23 cellular contexts compared by ENCODE assay signal in the genomic region with DNA sequence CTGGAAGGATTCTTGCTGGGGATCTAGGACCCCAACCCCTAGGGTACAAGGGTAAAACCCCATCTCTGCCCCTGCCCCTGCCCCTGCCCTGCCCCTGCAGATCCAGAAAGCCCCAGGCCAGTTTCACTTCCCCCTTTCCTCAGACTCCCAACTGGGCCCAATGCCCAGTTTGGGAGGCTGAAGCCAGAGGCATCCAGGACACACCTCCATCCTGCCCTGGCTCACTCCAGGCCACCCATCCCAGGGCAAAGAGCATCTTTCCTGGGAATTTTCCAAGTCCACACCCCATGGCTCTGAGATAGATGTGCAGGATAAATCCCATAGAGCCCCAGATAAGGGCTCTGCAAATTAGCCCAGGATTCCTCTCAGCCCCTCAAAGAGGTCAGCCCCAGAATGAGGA. TPM values are rescaled to one million over a fixed set of nuclear protein-coding genes. Genes with fewer than 3 reads are reported as not detected.
DNase-seq lines count a peak whose midpoint lies in the region; ATAC-seq, FAIRE-seq and TF ChIP-seq lines count a peak whose summit lies in the region.
"Had no signal": no experiment of that assay in that cellular context is flagged by ENCODE, and none has a peak within 500 bp of the region (broad histone marks: within the 10 kb centered on the region; RNA-seq: fewer than 3 reads in every experiment).

No MANE protein-coding gene starts in this region.

- H3K36me3 ChIP-seq in GM12878 (ENCODE audit: control insufficient read depth in 2 of 2, insufficient read depth in 2 of 2, low read length in 1 of 2) (no peaks in the 10 kb centered on the region), mucosa of rectum (ENCODE audit: control insufficient read depth in 2 of 2, insufficient read depth in 2 of 2, low read length in 2 of 2) (no peaks in the 10 kb centered on the region), tibial artery (no peaks in the 10 kb centered on the region)
- H3K36me3 ChIP-seq: SJSA1 had no signal

- H3K9ac ChIP-seq in GM12878 (ENCODE audit: control insufficient read depth, insufficient read depth, low read length): no peak overlapping the region
- no peak overlapping the region for H3K9ac ChIP-seq in mucosa of rectum (ENCODE audit: low read depth in 1 of 2, low read length in 2 of 2)

- H3K4me1 ChIP-seq in A549: peaks cover 20% of the 10 kb centered on the region
- no peaks in the 10 kb centered on the region for H3K4me1 ChIP-seq in GM12878 (ENCODE audit: control insufficient read depth, insufficient read depth, low read length)
- peaks cover 27 to 40% of the 10 kb centered on the region in 2 donors for H3K4me1 ChIP-seq in mucosa of rectum (ENCODE audit: control insufficient read depth in 2 of 2, insufficient read depth in 2 of 2, low read length in 2 of 2)
- no peaks in the 10 kb centered on the region for H3K4me1 ChIP-seq in tibial artery
- H3K4me1 ChIP-seq: SJSA1 had no signal

- peak overlapping the region; percentile 64 for H3K4me2 ChIP-seq in A549
- H3K4me2 ChIP-seq in GM12878 (ENCODE audit: control insufficient read depth, insufficient read depth): no peak overlapping the region

- no peak for TF ChIP-seq EP300 in A549 (IDR thresholded peaks at IDR 0.05)
- no peak for TF ChIP-seq EP300 in GM12878 (IDR thresholded peaks at IDR 0.05; ENCODE audit: borderline replicate concordance in 1 of 2, control insufficient read depth in 1 of 2, low read depth in 2 of 2, low read length in 2 of 2)

- H3K27ac ChIP-seq in A549 (peak overlapping the region in 1 of 2 experiments; percentile 63; a peak in 2 of 6 replicates), GM12878 (ENCODE audit: control insufficient read depth, insufficient read depth) (no peak overlapping the region), mucosa of rectum (ENCODE audit: low read depth in 2 of 2, low read length in 2 of 2) (peak overlapping the region; percentile 27 to 43), tibial artery (no peak overlapping the region)
- H3K27ac ChIP-seq: C4-2B, SJSA1 had no signal

- no peak overlapping the region for H3K4me3 ChIP-seq in A549
- H3K4me3 ChIP-seq in GM12878: no peak overlapping the region
- H3K4me3 ChIP-seq in mucosa of rectum (ENCODE audit: low read length in 2 of 2): no peak overlapping the region
- no peak overlapping the region for H3K4me3 ChIP-seq in tibial artery
- H3K4me3 ChIP-seq: SJSA1 had no signal

- ATAC-seq in A549 (peak in 1 of 2 experiments; percentile 74; a peak in 3 of 6 replicates), GM12878 (no peak), GM19023 (IDR thresholded peaks at IDR 0.05; ENCODE audit: unreplicated experiment) (no peak)
- ATAC-seq: PC-3 had no signal

- DNase-seq in A549 (ENCODE audit: low read depth in 1 of 2, low spot score in 1 of 2) (peak in 1 of 2 experiments; percentile 47), M059J (ENCODE audit: low read depth) (peak; percentile 27), GM12878 (ENCODE audit: low read depth, low spot score) (no peak), tibial artery (no peak), G401 (ENCODE audit: low spot score) (no peak), NCI-H345 (lab: John Stamatoyannopoulos, UW) (no peak)
- DNase-seq: DND-41, GDM1, HFFc6, NCI-H1417 treated with DMSO at 0.1 percent for 48 hours, NCI-H1930, NCI-H2171, NCI-H510A, NCI-H774, PC-3 had no signal

- intact Hi-C loops in GM12878 (cut with micrococcal nuclease; ENCODE audit: unreplicated experiment) (no loop called here), tibial artery (cut with DNase I; ENCODE audit: low total_unique reads) (no loop called here)

- in situ Hi-C loops in GM12878 (cut with MboI): no loop called here
- in situ Hi-C loops in G401 (cut with HindIII; ENCODE audit: low sequenced_read_pairs): loop anchor here (10.0 kb wide), 1 partner anchor 57 kb away; no protein-coding TSS in a partner anchor

- BruUV-seq in GM12878 (replicated peaks; lab: Mats Ljungman, UMichigan): no TSS peak

- peaks cover 4 to 7% of the 10 kb centered on the region in 2 experiments; a peak in 3 of 4 replicates for H3K27me3 ChIP-seq in GM12878 (replicated peaks in 1 of 2; ENCODE audit: control insufficient read depth in 2 of 2, insufficient read depth in 2 of 2, low read length in 1 of 2)
- peaks cover 2 to 9% of the 10 kb centered on the region in 2 donors for H3K27me3 ChIP-seq in mucosa of rectum (ENCODE audit: control insufficient read depth in 2 of 2, insufficient read depth in 2 of 2, low read length in 2 of 2)
- peaks cover 0 to 59% of the 10 kb centered on the region in 2 donors for H3K27me3 ChIP-seq in tibial artery
- H3K27me3 ChIP-seq: SJSA1 had no signal

- H3K9me3 ChIP-seq in A549 (no peaks in the 10 kb centered on the region), GM12878 (replicated peaks; ENCODE audit: control insufficient read depth, insufficient read depth, low read length) (no peaks in the 10 kb centered on the region), mucosa of rectum (ENCODE audit: control insufficient read depth in 2 of 2, low read length in 2 of 2) (no peaks in the 10 kb centered on the region), tibial artery (no peaks in the 10 kb centered on the region)
- H3K9me3 ChIP-seq: SJSA1 had no signal

- RAD21 ChIA-PET in GM12878 (lab: Charles Lee; ENCODE audit: unreplicated experiment): no interaction called here

- SMC1A ChIA-PET in GM12878 (lab: Charles Lee; ENCODE audit: uncharacterized antibody, unreplicated experiment): no interaction called here

- POLR2A ChIA-PET in A549 (lab: Yijun Ruan, JAX) (no interaction called here), GM12878 (lab: Charles Lee) (no interaction called here)

- H2AFZ ChIP-seq in GM12878 (ENCODE audit: control insufficient read depth, low read depth, low read length): no peak overlapping the region

- FAIRE-seq in A549 (lab: Jason Lieb, UNC) (no peak), GM12878 (lab: Jason Lieb, UNC) (no peak)
- FAIRE-seq: A204.1, H54 had no signal

- TF ChIP-seq POLR2A in A549 (IDR thresholded peaks at IDR 0.05; ENCODE audit: low read length) (no peak), GM12878 (IDR thresholded peaks at IDR 0.05; ENCODE audit: low read depth, low read length) (no peak)

- no peak for TF ChIP-seq RAD21 in A549 (conservative IDR thresholded peaks at IDR 0.05 in 1 of 2, IDR thresholded peaks at IDR 0.05 in 1 of 2)
- TF ChIP-seq RAD21 in GM12878 (IDR thresholded peaks at IDR 0.05; ENCODE audit: insufficient read depth, low read depth, low read length): no peak

- no peak for TF ChIP-seq CTCF in A549 (IDR thresholded peaks at IDR 0.05)
- TF ChIP-seq CTCF in GM12878 (IDR thresholded peaks at IDR 0.05 in 2 of 3, conservative IDR thresholded peaks at IDR 0.05 in 1 of 3; ENCODE audit: control insufficient read depth in 2 of 3, extremely low read depth in 1 of 3, insufficient read depth in 1 of 3, low read depth in 3 of 3, low read length in 3 of 3): no peak
- TF ChIP-seq CTCF in tibial artery (IDR thresholded peaks at IDR 0.05): no peak

- peaks cover 3% of the 10 kb centered on the region; the same call in 1 of the 2 replicates for H4K20me1 ChIP-seq in GM12878 (ENCODE audit: control insufficient read depth, insufficient read depth)

- CTCF ChIA-PET in A549 (lab: Yijun Ruan, JAX): interaction anchor here (1.2 to 6.6 kb wide), 4 partner anchors 10 to 240 kb away, joined by 3 to 59 read pairs (median 6); no protein-coding TSS in a partner anchor
- CTCF ChIA-PET in GM12878 (lab: Yijun Ruan, JAX): no interaction called here

- H3K79me2 ChIP-seq in GM12878 (ENCODE audit: control insufficient read depth, insufficient read depth, low read length): no peaks in the 10 kb centered on the region

RNA-seq across cellular contexts. Expression of a gene that starts 17.4 kb away (rescaled TPM):
- polyA plus RNA-seq in A549 (2011; rRNA removed) (not detected in 2 replicates), A549 (2017; fragmentation: RNase III; extraction: RNeasy Plus Mini Kit Qiagen cat#74134 plus additional on column Dnase treatment) (0.04 to 0.09 TPM in 2 of 3 replicates, not detected in the other), GM12878 (2011; rRNA removed) (not detected in 2 replicates), GM12878 (2014; fragmentation: Illumina TruSeq; extraction: Trizol) (not detected in 2 replicates), GM12878 (2014; fragmentation: Nextera tagmentation; extraction: Ambion mirVana) (not detected), GM12878 (2014; rRNA removed) (not detected in 2 replicates), GM12878 (2016; fragmentation: Nextera tagmentation; extraction: Ambion mirVana) (not detected)
- polyA plus RNA-seq in A549 (2012; cell fraction: cytosol; rRNA removed): 0.04 and 0.11 TPM in 2 replicates
- 0.06 and 0.11 TPM in 2 replicates for polyA plus RNA-seq in A549 (2012; cell fraction: nucleus; rRNA removed)
- polyA minus RNA-seq in A549 (2011; rRNA and poly(A)+ RNA removed): not detected in 2 replicates
- total RNA-seq in M059J (2014; rRNA removed; shearing (Covaris generic)): 0.05 and 0.07 TPM in 2 replicates
- total RNA-seq in GM12878 (2013; cell fraction: nucleolus; rRNA removed): not detected in 2 replicates
- total RNA-seq in GM12878 (2014; rRNA removed) (not detected in 2 replicates), GM12878 (2014; rRNA removed; fragmentation: Illumina TruSeq; extraction: Trizol) (not detected in 2 replicates), GM12878 (2021) (not detected in 2 replicates)
- polyA plus RNA-seq in GM12878 (2011; ENCODE audit: low read depth): not detected
- not detected in 2 replicates for polyA plus RNA-seq in GM12878 (2011; cell fraction: cytosol; rRNA removed)
- 0.10 TPM in 1 of 2 replicates, not detected in the other for polyA plus RNA-seq in GM12878 (2011; cell fraction: nucleus; rRNA removed)
- polyA plus RNA-seq in GM12878 (2012): not detected in 2 replicates
- polyA minus RNA-seq in GM12878 (2011; rRNA and poly(A)+ RNA removed): not detected in 2 replicates
- polyA minus RNA-seq in GM12878 (2011; cell fraction: cytosol; rRNA and poly(A)+ RNA removed): not detected in 2 replicates
- not detected in 2 replicates for polyA minus RNA-seq in GM12878 (2011; cell fraction: nucleus; rRNA and poly(A)+ RNA removed)
- 0.78 and 1.0 TPM in 2 replicates for total RNA-seq in G401 (2014; rRNA removed; shearing (Covaris generic))
- total RNA-seq: HFFc6, HT-29, LHCN-M2, PC-3, SJSA1 had no signal

RNA-seq across cellular contexts. Expression of a gene that starts 39.8 kb away (rescaled TPM):
- polyA plus RNA-seq in A549 (2011; rRNA removed) (40.8 and 46.5 TPM in 2 replicates), A549 (2017; fragmentation: RNase III; extraction: RNeasy Plus Mini Kit Qiagen cat#74134 plus additional on column Dnase treatment) (36.7 to 41.7 TPM (median 39.8 TPM) in 3 replicates), GM12878 (2011; rRNA removed) (7.8 and 12.9 TPM in 2 replicates), GM12878 (2014; fragmentation: Illumina TruSeq; extraction: Trizol) (2.9 and 8.5 TPM in 2 replicates), GM12878 (2014; fragmentation: Nextera tagmentation; extraction: Ambion mirVana) (10 to 100 TPM in 1 of 2 experiments, 1 to 10 TPM in 1; 7.7 to 14.7 TPM), GM12878 (2014; rRNA removed) (26.6 and 36.3 TPM in 2 replicates), GM12878 (2016; fragmentation: Nextera tagmentation; extraction: Ambion mirVana) (10 to 100 TPM; 26.1 to 26.2 TPM)
- polyA plus RNA-seq in A549 (2012; cell fraction: cytosol; rRNA removed): 70.5 and 84.6 TPM in 2 replicates
- polyA plus RNA-seq in A549 (2012; cell fraction: nucleus; rRNA removed): 66.5 and 75.1 TPM in 2 replicates
- polyA minus RNA-seq in A549 (2011; rRNA and poly(A)+ RNA removed): 21.7 and 30.8 TPM in 2 replicates
- total RNA-seq in M059J (2014; rRNA removed; shearing (Covaris generic)): 16.7 and 23.3 TPM in 2 replicates
- 4.4 and 4.6 TPM in 2 replicates for total RNA-seq in GM12878 (2013; cell fraction: nucleolus; rRNA removed)
- total RNA-seq in GM12878 (2014; rRNA removed) (28.0 and 30.2 TPM in 2 replicates), GM12878 (2014; rRNA removed; fragmentation: Illumina TruSeq; extraction: Trizol) (14.0 and 14.3 TPM in 2 replicates), GM12878 (2021) (18.4 and 19.0 TPM in 2 replicates)
- polyA plus RNA-seq in GM12878 (2011; ENCODE audit: low read depth): 13.4 TPM
- 21.4 and 28.8 TPM in 2 replicates for polyA plus RNA-seq in GM12878 (2011; cell fraction: cytosol; rRNA removed)
- 14.0 and 15.5 TPM in 2 replicates for polyA plus RNA-seq in GM12878 (2011; cell fraction: nucleus; rRNA removed)
- 19.2 and 20.0 TPM in 2 replicates for polyA plus RNA-seq in GM12878 (2012)
- polyA minus RNA-seq in GM12878 (2011; rRNA and poly(A)+ RNA removed): 4.2 and 11.9 TPM in 2 replicates
- polyA minus RNA-seq in GM12878 (2011; cell fraction: cytosol; rRNA and poly(A)+ RNA removed): 2.8 and 3.3 TPM in 2 replicates
- 6.5 and 9.3 TPM in 2 replicates for polyA minus RNA-seq in GM12878 (2011; cell fraction: nucleus; rRNA and poly(A)+ RNA removed)
- total RNA-seq in G401 (2014; rRNA removed; shearing (Covaris generic)): 57.9 and 59.4 TPM in 2 replicates

RNA-seq across cellular contexts. Expression of a gene that starts 48.2 kb away (rescaled TPM):
- 64.8 and 74.3 TPM in 2 replicates for polyA plus RNA-seq in A549 (2011; rRNA removed)
- polyA plus RNA-seq in A549 (2012; cell fraction: cytosol; rRNA removed): 156 and 165 TPM in 2 replicates
- 97.1 and 103 TPM in 2 replicates for polyA plus RNA-seq in A549 (2012; cell fraction: nucleus; rRNA removed)
- 92.9 to 97.4 TPM (median 96.3 TPM) in 3 replicates for polyA plus RNA-seq in A549 (2017; fragmentation: RNase III; extraction: RNeasy Plus Mini Kit Qiagen cat#74134 plus additional on column Dnase treatment)
- polyA minus RNA-seq in A549 (2011; rRNA and poly(A)+ RNA removed): 50.5 and 54.1 TPM in 2 replicates
- total RNA-seq in M059J (2014; rRNA removed; shearing (Covaris generic)): 159 and 180 TPM in 2 replicates
- 18.1 and 20.7 TPM in 2 replicates for total RNA-seq in GM12878 (2013; cell fraction: nucleolus; rRNA removed)
- total RNA-seq in GM12878 (2014; rRNA removed): 87.3 and 103 TPM in 2 replicates
- total RNA-seq in GM12878 (2014; rRNA removed; fragmentation: Illumina TruSeq; extraction: Trizol): 43.2 and 45.6 TPM in 2 replicates
- 74.6 and 79.1 TPM in 2 replicates for total RNA-seq in GM12878 (2021)
- polyA plus RNA-seq in GM12878 (2011; ENCODE audit: low read depth): 115 TPM
- 56.5 and 75.6 TPM in 2 replicates for polyA plus RNA-seq in GM12878 (2011; rRNA removed)
- 102 TPM in 2 replicates for polyA plus RNA-seq in GM12878 (2011; cell fraction: cytosol; rRNA removed)
- 94.9 and 105 TPM in 2 replicates for polyA plus RNA-seq in GM12878 (2011; cell fraction: nucleus; rRNA removed)
- polyA plus RNA-seq in GM12878 (2012): 101 and 126 TPM in 2 replicates
- polyA plus RNA-seq in GM12878 (2014; fragmentation: Illumina TruSeq; extraction: Trizol): 26.9 and 57.8 TPM in 2 replicates
- 10 to 100 TPM; 19.0 to 52.0 TPM for polyA plus RNA-seq in GM12878 (2014; fragmentation: Nextera tagmentation; extraction: Ambion mirVana)
- polyA plus RNA-seq in GM12878 (2014; rRNA removed): 66.7 and 68.0 TPM in 2 replicates
- 100 to 1,000 TPM; 101 to 120 TPM for polyA plus RNA-seq in GM12878 (2016; fragmentation: Nextera tagmentation; extraction: Ambion mirVana)
- polyA minus RNA-seq in GM12878 (2011; rRNA and poly(A)+ RNA removed): 45.4 and 61.2 TPM in 2 replicates
- polyA minus RNA-seq in GM12878 (2011; cell fraction: cytosol; rRNA and poly(A)+ RNA removed): 12.0 and 16.7 TPM in 2 replicates
- polyA minus RNA-seq in GM12878 (2011; cell fraction: nucleus; rRNA and poly(A)+ RNA removed): 24.7 and 43.0 TPM in 2 replicates
- 105 and 160 TPM in 2 replicates for total RNA-seq in G401 (2014; rRNA removed; shearing (Covaris generic))

RNA-seq across cellular contexts. Expression of a gene that starts 49.3 kb away (rescaled TPM):
- polyA plus RNA-seq in A549 (2011; rRNA removed): 0.28 and 0.32 TPM in 2 replicates
- polyA plus RNA-seq in A549 (2012; cell fraction: cytosol; rRNA removed): 1.4 TPM in 2 replicates
- polyA plus RNA-seq in A549 (2012; cell fraction: nucleus; rRNA removed): 1.3 and 1.4 TPM in 2 replicates
- 1.3 to 1.9 TPM (median 1.7 TPM) in 3 replicates for polyA plus RNA-seq in A549 (2017; fragmentation: RNase III; extraction: RNeasy Plus Mini Kit Qiagen cat#74134 plus additional on column Dnase treatment)
- polyA minus RNA-seq in A549 (2011; rRNA and poly(A)+ RNA removed): 0.39 TPM in 1 of 2 replicates, not detected in the other
- 0.71 and 2.0 TPM in 2 replicates for total RNA-seq in M059J (2014; rRNA removed; shearing (Covaris generic))
- total RNA-seq in GM12878 (2013; cell fraction: nucleolus; rRNA removed): not detected in 2 replicates
- not detected in 2 replicates for total RNA-seq in GM12878 (2014; rRNA removed)
- not detected in 2 replicates for total RNA-seq in GM12878 (2014; rRNA removed; fragmentation: Illumina TruSeq; extraction: Trizol)
- not detected in 2 replicates for total RNA-seq in GM12878 (2021)
- polyA plus RNA-seq in GM12878 (2011; ENCODE audit: low read depth): not detected
- polyA plus RNA-seq in GM12878 (2011; rRNA removed): not detected in 2 replicates
- not detected in 2 replicates for polyA plus RNA-seq in GM12878 (2011; cell fraction: cytosol; rRNA removed)
- polyA plus RNA-seq in GM12878 (2011; cell fraction: nucleus; rRNA removed): not detected in 2 replicates
- polyA plus RNA-seq in GM12878 (2012): not detected in 2 replicates
- not detected in 2 replicates for polyA plus RNA-seq in GM12878 (2014; fragmentation: Illumina TruSeq; extraction: Trizol)
- polyA plus RNA-seq in GM12878 (2014; fragmentation: Nextera tagmentation; extraction: Ambion mirVana): not detected
- not detected in 2 replicates for polyA plus RNA-seq in GM12878 (2014; rRNA removed)
- polyA plus RNA-seq in GM12878 (2016; fragmentation: Nextera tagmentation; extraction: Ambion mirVana): not detected
- polyA minus RNA-seq in GM12878 (2011; rRNA and poly(A)+ RNA removed): not detected in 2 replicates
- polyA minus RNA-seq in GM12878 (2011; cell fraction: cytosol; rRNA and poly(A)+ RNA removed): not detected in 2 replicates
- not detected in 2 replicates for polyA minus RNA-seq in GM12878 (2011; cell fraction: nucleus; rRNA and poly(A)+ RNA removed)
- total RNA-seq in G401 (2014; rRNA removed; shearing (Covaris generic)): 10.4 and 18.0 TPM in 2 replicates
- total RNA-seq: SJSA1 had no signal

RNA-seq across cellular contexts. Expression of a gene that starts 56.8 kb away (rescaled TPM):
- polyA plus RNA-seq in A549 (2011; rRNA removed) (0.12 TPM in 1 of 2 replicates, not detected in the other), A549 (2017; fragmentation: RNase III; extraction: RNeasy Plus Mini Kit Qiagen cat#74134 plus additional on column Dnase treatment) (0.08 to 0.10 TPM (median 0.09 TPM) in 3 replicates), GM12878 (2011; rRNA removed) (not detected in 2 replicates), GM12878 (2014; fragmentation: Illumina TruSeq; extraction: Trizol) (not detected in 2 replicates), GM12878 (2014; fragmentation: Nextera tagmentation; extraction: Ambion mirVana) (not detected), GM12878 (2014; rRNA removed) (not detected in 2 replicates), GM12878 (2016; fragmentation: Nextera tagmentation; extraction: Ambion mirVana) (not detected)
- 0.04 and 0.10 TPM in 2 replicates for polyA plus RNA-seq in A549 (2012; cell fraction: cytosol; rRNA removed)
- 0.09 and 0.14 TPM in 2 replicates for polyA plus RNA-seq in A549 (2012; cell fraction: nucleus; rRNA removed)
- polyA minus RNA-seq in A549 (2011; rRNA and poly(A)+ RNA removed): not detected in 2 replicates
- not detected in 2 replicates for total RNA-seq in M059J (2014; rRNA removed; shearing (Covaris generic))
- 0.38 TPM in 1 of 2 replicates, not detected in the other for total RNA-seq in GM12878 (2013; cell fraction: nucleolus; rRNA removed)
- total RNA-seq in GM12878 (2014; rRNA removed) (not detected in 2 replicates), GM12878 (2014; rRNA removed; fragmentation: Illumina TruSeq; extraction: Trizol) (not detected in 2 replicates), GM12878 (2021) (0.24 TPM in 1 of 2 replicates, not detected in the other)
- polyA plus RNA-seq in GM12878 (2011; ENCODE audit: low read depth): not detected
- not detected in 2 replicates for polyA plus RNA-seq in GM12878 (2011; cell fraction: cytosol; rRNA removed)
- 0.07 TPM in 1 of 2 replicates, not detected in the other for polyA plus RNA-seq in GM12878 (2011; cell fraction: nucleus; rRNA removed)
- not detected in 2 replicates for polyA plus RNA-seq in GM12878 (2012)
- polyA minus RNA-seq in GM12878 (2011; rRNA and poly(A)+ RNA removed): not detected in 2 replicates
- polyA minus RNA-seq in GM12878 (2011; cell fraction: cytosol; rRNA and poly(A)+ RNA removed): not detected in 2 replicates
- not detected in 2 replicates for polyA minus RNA-seq in GM12878 (2011; cell fraction: nucleus; rRNA and poly(A)+ RNA removed)
- 1.5 TPM in 1 of 2 replicates, not detected in the other for total RNA-seq in G401 (2014; rRNA removed; shearing (Covaris generic))
- total RNA-seq: HT-29, PC-3, SJSA1 had no signal

Comparison
In these comparisons a context has a peak if more than half of its experiments do, and no peak if none do; other contexts are left out.
1. H3K27ac ChIP-seq: peak in mucosa of rectum (2 of 2); none in GM12878 (single experiment) and tibial artery (0 of 2).